In the genomic region with DNA sequence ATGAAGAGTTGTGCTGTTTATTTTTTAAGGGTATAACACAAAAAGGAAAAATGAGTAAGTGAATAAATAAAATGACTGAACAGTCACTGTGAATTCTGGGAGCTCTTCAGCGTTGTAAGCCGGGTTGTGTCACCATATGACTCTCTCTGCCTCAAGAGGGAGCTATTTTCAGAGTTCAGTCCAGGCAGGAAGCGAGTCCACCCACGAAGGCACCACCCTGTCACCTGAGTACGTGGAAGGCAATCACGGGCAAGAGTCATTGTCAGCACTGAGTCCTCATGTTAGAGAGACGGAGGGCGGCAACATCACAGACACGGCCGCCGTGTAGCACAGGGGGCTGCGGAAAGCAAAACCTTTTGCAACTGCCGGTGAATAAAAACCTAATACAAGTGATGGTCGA, we compare ENCODE assay signal across 11 cellular contexts.
DNase-seq lines count a peak whose midpoint lies in the region; ATAC-seq and TF ChIP-seq lines count a peak whose summit lies in the region.
"Had no signal": no experiment of that assay in that cellular context is flagged by ENCODE, and none has a peak within 500 bp of the region (broad histone marks: within the 10 kb centered on the region; RNA-seq: fewer than 3 reads in every experiment).

No MANE protein-coding gene starts in this region.

- peaks cover 3% of the 10 kb centered on the region for H3K9me3 Mint-ChIP-seq in activated T-helper 17 cell treated with anti-CD3 and anti-CD28 coated beads, Interleukin-2, amount 50 U/mL, for 72 hours

- no peak overlapping the region for H3K4me3 Mint-ChIP-seq in activated T-helper 17 cell treated with anti-CD3 and anti-CD28 coated beads, Interleukin-2, amount 50 U/mL, for 72 hours
- H3K4me3 Mint-ChIP-seq: IgD-negative memory B cell had no signal

- H3K36me3 ChIP-seq in esophagus muscularis mucosa (no peaks in the 10 kb centered on the region), tibial nerve (no peaks in the 10 kb centered on the region)
- H3K36me3 ChIP-seq: vagina had no signal

- H3K27me3 Mint-ChIP-seq in activated T-helper 17 cell treated with anti-CD3 and anti-CD28 coated beads, Interleukin-2, amount 50 U/mL, for 72 hours, result peaks cover 10% of the 10 kb centered on the region

- H3K9me3 ChIP-seq in esophagus muscularis mucosa, result no peaks in the 10 kb centered on the region
- H3K9me3 ChIP-seq in tibial nerve, result no peaks in the 10 kb centered on the region
- H3K9me3 ChIP-seq: vagina had no signal

- intact Hi-C loops in esophagus muscularis mucosa (cut with DNase I), result no loop called here

- TF ChIP-seq POLR2A in esophagus muscularis mucosa (IDR thresholded peaks at IDR 0.05; ENCODE audit: low read depth), result no peak
- no peak for TF ChIP-seq POLR2A in tibial nerve (IDR thresholded peaks at IDR 0.05)

- peaks cover 0 to 10% (median 3%) of the 10 kb centered on the region in 4 donors for H3K4me1 ChIP-seq in esophagus muscularis mucosa
- no peaks in the 10 kb centered on the region for H3K4me1 ChIP-seq in tibial nerve
- H3K4me1 ChIP-seq: vagina had no signal

- H3K36me3 Mint-ChIP-seq in activated T-helper 17 cell treated with anti-CD3 and anti-CD28 coated beads, Interleukin-2, amount 50 U/mL, for 72 hours (ENCODE audit: low read depth), result no peaks in the 10 kb centered on the region
- H3K36me3 Mint-ChIP-seq: IgD-negative memory B cell had no signal

- DNase-seq in GM10266 (ENCODE audit: extremely low spot score) (no peak), NCI-H460 (ENCODE audit: extremely low read depth, low read depth) (peak; percentile 28), renal cortical epithelial cell (ENCODE audit: low read depth) (peak; percentile 6), DMS153 (lab: John Stamatoyannopoulos, UW) (no peak), NCI-H187 (lab: John Stamatoyannopoulos, UW) (no peak), esophagus muscularis mucosa (ENCODE audit: extremely low spot score) (no peak), tibial nerve (ENCODE audit: low spot score in 2 of 2) (no peak)

- TF ChIP-seq EP300 in esophagus muscularis mucosa (IDR thresholded peaks at IDR 0.05), result no peak
- TF ChIP-seq EP300 in tibial nerve (IDR thresholded peaks at IDR 0.05), result no peak

- TF ChIP-seq CTCF in GM10266 (IDR thresholded peaks at IDR 0.05; ENCODE audit: control insufficient read depth, insufficient read depth, low read depth, missing control alignments) (peak; percentile 18), esophagus muscularis mucosa (IDR thresholded peaks at IDR 0.05) (no peak), tibial nerve (IDR thresholded peaks at IDR 0.05) (no peak)

- H3K4me1 Mint-ChIP-seq in activated T-helper 17 cell treated with anti-CD3 and anti-CD28 coated beads, Interleukin-2, amount 50 U/mL, for 72 hours, result no peaks in the 10 kb centered on the region
- H3K4me1 Mint-ChIP-seq: IgD-negative memory B cell had no signal

- 74% methylated on average over 14 of the region's 14 CpGs for WGBS in esophagus muscularis mucosa
- 60 to 61% methylated on average over 14 of the region's 14 CpGs for WGBS in tibial nerve, 2 donors

- H3K27me3 ChIP-seq in esophagus muscularis mucosa (no peaks in the 10 kb centered on the region), tibial nerve (no peaks in the 10 kb centered on the region)
- H3K27me3 ChIP-seq: vagina had no signal

- H3K27ac ChIP-seq in esophagus muscularis mucosa (replicated peaks in 1 of 4) (no peak overlapping the region), tibial nerve (no peak overlapping the region)
- H3K27ac ChIP-seq: epithelial cell of prostate, vagina had no signal

- no peak overlapping the region for H3K27ac Mint-ChIP-seq in activated T-helper 17 cell treated with anti-CD3 and anti-CD28 coated beads, Interleukin-2, amount 50 U/mL, for 72 hours

- H3K4me3 ChIP-seq in esophagus muscularis mucosa (no peak overlapping the region), tibial nerve (no peak overlapping the region)
- H3K4me3 ChIP-seq: vagina had no signal

- ATAC-seq in activated T-helper 17 cell treated with anti-CD3 and anti-CD28 coated beads, Interleukin-2, amount 50 U/mL, for 72 hours (replicated peaks), result peak; percentile 45

Comparison
In these comparisons a context has a peak if more than half of its experiments do, and no peak if none do; other contexts are left out.
1. DNase-seq: peak in NCI-H460 (single experiment) and renal cortical epithelial cell (single experiment); none in GM10266 (single experiment), DMS153 (single experiment), NCI-H187 (0 of 2), esophagus muscularis mucosa (single experiment) and tibial nerve (0 of 2).